1 cellular context compared by ENCODE assay signal in the genomic region with DNA sequence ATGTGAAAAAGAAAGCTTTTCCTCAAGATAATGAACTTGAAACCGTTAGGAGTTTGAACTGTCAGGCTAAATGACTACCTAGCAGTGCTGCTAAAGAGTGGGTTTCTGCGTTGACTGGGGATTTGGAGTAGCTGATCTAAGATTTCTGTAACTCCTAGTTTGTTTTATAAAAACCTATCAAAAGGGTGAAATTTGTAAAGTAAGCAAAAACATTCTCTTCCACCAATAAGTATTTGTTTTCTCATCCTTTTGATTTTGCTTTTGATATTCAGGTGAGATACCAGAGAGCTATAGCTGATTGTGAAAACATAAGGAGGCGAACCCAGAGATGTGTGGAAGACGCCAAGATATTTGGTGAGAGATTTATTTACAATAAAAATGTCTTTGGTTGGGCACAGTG.
TF ChIP-seq lines count a peak whose summit lies in the region.

No MANE protein-coding gene starts in this region.

TF ChIP-seq in endothelial cell of umbilical vein, 7 proteins besides CTCF, POLR2A, EP300 and RAD21:
- TF ChIP-seq POLR2AphosphoS5 (IDR thresholded peaks at IDR 0.05; ENCODE audit: insufficient read depth, low read depth, low read length) (no peak), JUN (IDR thresholded peaks at IDR 0.05; ENCODE audit: borderline replicate concordance, insufficient read depth, insufficient read length, low read depth) (no peak), EZH2 (IDR thresholded peaks at IDR 0.05; ENCODE audit: borderline replicate concordance, low read depth, low read length, severe bottlenecking) (no peak), MYC (IDR thresholded peaks at IDR 0.05; ENCODE audit: low read depth, low read length) (no peak), FOS (IDR thresholded peaks at IDR 0.05; ENCODE audit: borderline replicate concordance, insufficient read depth, low read length) (no peak), GATA2 (IDR thresholded peaks at IDR 0.05; ENCODE audit: insufficient read depth, insufficient read length, low read depth, low read length) (no peak)
- TF ChIP-seq, protein P1, sequence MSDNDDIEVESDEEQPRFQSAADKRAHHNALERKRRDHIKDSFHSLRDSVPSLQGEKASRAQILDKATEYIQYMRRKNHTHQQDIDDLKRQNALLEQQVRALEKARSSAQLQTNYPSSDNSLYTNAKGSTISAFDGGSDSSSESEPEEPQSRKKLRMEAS (IDR thresholded peaks at IDR 0.05; ENCODE audit: insufficient read depth, insufficient read length) = no peak
TF ChIP-seq in endothelial cell of umbilical vein: peak in this region for 0.
